Comparison of ENCODE assay signal across 1 cellular context in genomic region chr3:122383915-122384697, GRCh38.
TF ChIP-seq lines count a peak whose summit lies in the region.

FAM162A (plus strand) TSS chr3:122384182; CDS start chr3:122384266, 84 bp downstream.

TF ChIP-seq in K562, 482 proteins besides CTCF, POLR2A, EP300 and RAD21 (continued from another document):
- TF ChIP-seq E4F1 (CRISPR knock-in tag; IDR thresholded peaks at IDR 0.05; ENCODE audit: borderline replicate concordance) (no peak), NCOR1 (IDR thresholded peaks at IDR 0.05) (no peak), HDAC2 (IDR thresholded peaks at IDR 0.05) (no peak), MCM3 (IDR thresholded peaks at IDR 0.05) (no peak), TSC22D4 (tag; IDR thresholded peaks at IDR 0.05) (no peak)
- TF ChIP-seq, protein P1, sequence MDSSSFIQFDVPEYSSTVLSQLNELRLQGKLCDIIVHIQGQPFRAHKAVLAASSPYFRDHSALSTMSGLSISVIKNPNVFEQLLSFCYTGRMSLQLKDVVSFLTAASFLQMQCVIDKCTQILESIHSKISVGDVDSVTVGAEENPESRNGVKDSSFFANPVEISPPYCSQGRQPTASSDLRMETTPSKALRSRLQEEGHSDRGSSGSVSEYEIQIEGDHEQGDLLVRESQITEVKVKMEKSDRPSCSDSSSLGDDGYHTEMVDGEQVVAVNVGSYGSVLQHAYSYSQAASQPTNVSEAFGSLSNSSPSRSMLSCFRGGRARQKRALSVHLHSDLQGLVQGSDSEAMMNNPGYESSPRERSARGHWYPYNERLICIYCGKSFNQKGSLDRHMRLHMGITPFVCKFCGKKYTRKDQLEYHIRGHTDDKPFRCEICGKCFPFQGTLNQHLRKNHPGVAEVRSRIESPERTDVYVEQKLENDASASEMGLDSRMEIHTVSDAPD (CRISPR knock-in tag; IDR thresholded peaks at IDR 0.05), result no peak
